In genomic region chr6:43652822-43653221, GRCh38 we compare ENCODE assay signal across 12 cellular contexts. TPM values are rescaled to one million over a fixed set of nuclear protein-coding genes. Genes with fewer than 3 reads are reported as not detected.
"Had no signal": no experiment of that assay in that cellular context is flagged by ENCODE, and none has a peak within 500 bp of the region (broad histone marks: within the 10 kb centered on the region; RNA-seq: fewer than 3 reads in every experiment).

No MANE protein-coding gene starts in this region.

RNA-seq across cellular contexts. Expression of gene RSPH9, which starts 8.0 kb away (rescaled TPM):
- total RNA-seq: activated B cell treated with CpG ODN at 0.5 μM for 24 hours; activated CD4-positive, alpha-beta memory T cell treated with anti-CD3 and anti-CD28 coated beads for 36 hours; activated CD4-positive, alpha-beta memory T cell treated with anti-CD3 and anti-CD28 coated beads, Interleukin-2, amount 10 ng/mL, durations not matched to agents 7 days and 5 days; activated CD4-positive, alpha-beta T cell treated with anti-CD3 and anti-CD28 coated beads for 36 hours; activated CD4-positive, alpha-beta T cell treated with anti-CD3 and anti-CD28 coated beads, Interleukin-2, amount 10 ng/mL, durations not matched to agents 24 days and 14 days; activated CD4-positive, alpha-beta T cell treated with anti-CD3 and anti-CD28 coated beads, Interleukin-2, amount 10 ng/mL, durations not matched to agents 7 days and 5 days; activated CD8-positive, alpha-beta memory T cell treated with anti-CD3 and anti-CD28 coated beads for 36 hours; activated CD8-positive, alpha-beta memory T cell treated with anti-CD3 and anti-CD28 coated beads, Interleukin-2, amount 10 ng/mL, durations not matched to agents 7 days and 5 days; activated CD8-positive, alpha-beta T cell treated with anti-CD3 and anti-CD28 coated beads, Interleukin-2, amount 10 ng/mL, durations not matched to agents 7 days and 5 days; T-cell; T-helper 1 cell treated with Interleukin-12 subunit alpha and Interleukin-12 subunit beta and Interleukin-4 antibody, amounts not matched to agents 30 ng/mL and 1 ng/mL, for 36 hours; T-helper 2 cell treated with Interferon-gamma antibody and Interleukin-4, amounts not matched to agents 100 ng/mL and 5 ng/mL, for 36 hours had no signal
